ENCODE assay signal across 1 cellular context in genomic region chr6:32045811-32046449, GRCh38.
TF ChIP-seq lines count a peak whose summit lies in the region.

No MANE protein-coding gene starts in this region.

TF ChIP-seq in H1, 55 proteins besides CTCF, POLR2A, EP300 and RAD21:
- TF ChIP-seq CTBP2 (IDR thresholded peaks at IDR 0.05; ENCODE audit: borderline replicate concordance, insufficient read depth, insufficient read length, low read length) (no peak), KDM4A (IDR thresholded peaks at IDR 0.05; ENCODE audit: low read depth, low read length, severe bottlenecking) (no peak), SIX5 (IDR thresholded peaks at IDR 0.05; ENCODE audit: low read depth, low read length) (no peak), EGR1 (IDR thresholded peaks at IDR 0.05; ENCODE audit: borderline replicate concordance, low read depth, low read length) (no peak), SAP30 (IDR thresholded peaks at IDR 0.05; ENCODE audit: insufficient read depth, insufficient replicate concordance, low read length) (no peak)
